In the genomic region with DNA sequence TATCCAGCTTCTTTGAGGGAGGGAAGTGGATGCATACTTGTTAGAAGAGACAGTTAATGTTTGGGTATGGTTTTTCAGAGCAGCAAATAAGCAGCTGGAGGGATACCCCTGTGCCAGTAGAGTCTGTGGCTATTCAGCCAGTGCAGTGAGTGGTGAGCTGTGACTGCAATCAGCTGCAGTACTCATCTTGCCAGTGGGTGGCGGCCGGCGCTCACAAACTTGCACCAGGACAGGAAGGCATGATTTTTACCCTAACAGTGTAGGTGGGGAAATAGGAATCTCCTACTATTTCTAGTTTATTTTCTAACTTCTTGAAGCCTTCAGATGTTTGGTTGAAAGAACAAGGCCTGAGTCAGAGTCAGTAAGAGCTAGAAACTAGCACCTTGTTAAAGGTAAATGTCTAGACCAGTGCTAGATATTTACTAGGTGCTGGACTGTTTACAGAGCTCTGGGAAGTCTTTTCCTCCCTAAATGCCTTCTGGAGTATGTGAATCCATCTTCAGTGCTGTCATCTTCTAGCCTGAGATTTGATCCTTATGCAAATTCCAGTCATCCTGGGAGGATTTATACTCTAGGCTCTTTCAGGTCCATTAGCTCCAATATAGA, we compare ENCODE assay signal across 8 cellular contexts. TPM values are rescaled to one million over a fixed set of nuclear protein-coding genes. Genes with fewer than 3 reads are reported as not detected.
DNase-seq lines count a peak whose midpoint lies in the region; ATAC-seq and TF ChIP-seq lines count a peak whose summit lies in the region.

No MANE protein-coding gene starts in this region.

- peak; percentile 74 for DNase-seq in AG08396 (ENCODE audit: low spot score)
- peak; percentile 49 for DNase-seq in NOMO-1 treated with DMSO at 0.1 percent for 48 hours (lab: John Stamatoyannopoulos, UW; ENCODE audit: unreplicated experiment)
- DNase-seq in activated CD8-positive, alpha-beta memory T cell treated with anti-CD3 and anti-CD28 coated beads, Interleukin-2, amount 50 U/mL, for 48 hours, result peak; percentile 79
- no peak for DNase-seq in esophagus squamous epithelium (lab: John Stamatoyannopoulos, UW)
- DNase-seq in nephron progenitor cell, result peak; percentile 77
- DNase-seq in thyroid gland, result peak; percentile 74 to 80

- ATAC-seq in GM18498 (IDR thresholded peaks at IDR 0.05; ENCODE audit: unreplicated experiment) (peak; percentile 77), HG02970 (IDR thresholded peaks at IDR 0.05; ENCODE audit: low FRiP score, unreplicated experiment) (peak; percentile 68)

- TF ChIP-seq CTCF in esophagus squamous epithelium (IDR thresholded peaks at IDR 0.05) (peak; percentile 43 to 91 (median 86)), nephron progenitor cell (IDR thresholded peaks at IDR 0.05) (peak; percentile 78), thyroid gland (IDR thresholded peaks at IDR 0.05) (peak; percentile 64 to 95 (median 88))

- H3K27me3 Mint-ChIP-seq in nephron progenitor cell (ENCODE audit: low read depth, poor library complexity), result peaks cover 16% of the 10 kb centered on the region

- 0% methylated on average over 3 of the region's 3 CpGs for WGBS in esophagus squamous epithelium, 2 donors
- WGBS in thyroid gland, 2 donors, result 0% methylated on average over 3 of the region's 3 CpGs

- TF ChIP-seq POLR2A in esophagus squamous epithelium (IDR thresholded peaks at IDR 0.05), result no peak
- no peak for TF ChIP-seq POLR2A in thyroid gland (IDR thresholded peaks at IDR 0.05)

- H3K36me3 ChIP-seq in esophagus squamous epithelium, result no peaks in the 10 kb centered on the region
- H3K36me3 ChIP-seq in thyroid gland, result no peaks in the 10 kb centered on the region

- intact Hi-C loops in esophagus squamous epithelium (cut with DNase I), result loop anchor here (5.0 kb wide), 1 partner anchor 347 kb away; a partner anchor contains a TSS
- intact Hi-C loops in thyroid gland (cut with DNase I), result no loop called here

- no peak overlapping the region for H3K27ac Mint-ChIP-seq in nephron progenitor cell

- peaks cover 0 to 20% (median 0%) of the 10 kb centered on the region in 4 donors for H3K27me3 ChIP-seq in esophagus squamous epithelium
- H3K27me3 ChIP-seq in thyroid gland, result no peaks in the 10 kb centered on the region

- no peak overlapping the region for H3K4me3 Mint-ChIP-seq in nephron progenitor cell

- no peaks in the 10 kb centered on the region for H3K9me3 Mint-ChIP-seq in nephron progenitor cell

- peaks cover 0 to 8% (median 0%) of the 10 kb centered on the region in 3 donors for H3K4me1 ChIP-seq in esophagus squamous epithelium
- no peaks in the 10 kb centered on the region for H3K4me1 ChIP-seq in thyroid gland

- no peak overlapping the region for H3K27ac ChIP-seq in esophagus squamous epithelium
- no peak overlapping the region for H3K27ac ChIP-seq in thyroid gland

- H3K9me3 ChIP-seq in esophagus squamous epithelium, result no peaks in the 10 kb centered on the region
- no peaks in the 10 kb centered on the region for H3K9me3 ChIP-seq in thyroid gland

- peaks cover 7% of the 10 kb centered on the region for H3K4me1 Mint-ChIP-seq in nephron progenitor cell

- no peak overlapping the region for H3K4me3 ChIP-seq in esophagus squamous epithelium
- H3K4me3 ChIP-seq in thyroid gland (replicated peaks in 1 of 3), result no peak overlapping the region

- H3K36me3 Mint-ChIP-seq in nephron progenitor cell (ENCODE audit: low read depth), result no peaks in the 10 kb centered on the region

RNA-seq across cellular contexts. Expression of a gene that starts 23.6 kb away (rescaled TPM):
- total RNA-seq in esophagus squamous epithelium (1 to 10 TPM in 3 of 4 donors, under 1 TPM in 1; 0.23 to 8.6 (median 4.0) TPM), thyroid gland (10 to 100 TPM; 25.4 to 35.3 (median 32.6) TPM)
